8 cellular contexts compared by ENCODE assay signal in the genomic region with DNA sequence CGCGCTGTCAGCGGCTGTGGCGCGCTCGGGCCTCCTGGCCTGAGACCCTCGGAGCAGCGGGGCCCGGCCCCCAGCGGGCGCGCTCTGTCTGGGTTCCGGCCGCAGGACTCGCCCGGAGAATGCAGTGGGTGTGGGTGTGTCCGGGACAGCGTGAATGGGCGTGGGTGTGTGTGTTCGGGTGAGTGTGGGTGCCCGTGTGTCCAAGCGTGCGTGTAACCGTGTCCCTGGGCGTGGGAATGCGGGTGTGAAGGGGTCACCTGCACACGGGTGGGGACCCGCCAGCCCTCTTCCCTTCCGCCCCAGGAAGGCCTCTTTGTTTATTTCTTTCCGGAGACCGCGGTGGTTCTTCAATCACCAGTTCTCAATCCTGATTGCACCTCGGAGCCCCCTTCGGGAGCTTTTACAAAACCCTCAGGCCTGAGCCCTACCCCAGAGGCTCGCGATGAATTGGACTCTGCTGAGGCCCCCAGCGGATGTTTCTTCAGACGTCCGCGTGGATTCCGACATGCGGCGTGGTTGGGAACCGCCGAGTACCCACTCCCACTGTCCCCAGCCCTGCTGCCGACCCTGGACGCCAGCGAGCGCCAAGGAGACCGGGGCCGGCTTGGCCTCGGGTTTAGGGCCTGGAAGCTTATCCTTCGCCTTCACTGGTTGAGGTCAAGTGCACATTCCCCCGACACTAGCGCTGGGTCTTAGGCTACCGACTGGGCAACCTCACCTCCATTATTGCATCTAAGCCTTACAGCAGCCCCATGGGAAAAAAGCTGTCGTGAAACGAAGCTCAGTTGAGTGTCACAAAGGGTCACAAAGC. TPM values are rescaled to one million over a fixed set of nuclear protein-coding genes. Genes with fewer than 3 reads are reported as not detected.
A peak's percentile ranks its signal among the peaks of the same experiment; 100 is the strongest.
DNase-seq lines count a peak whose midpoint lies in the region; ATAC-seq, FAIRE-seq and TF ChIP-seq lines count a peak whose summit lies in the region.

No MANE protein-coding gene starts in this region.

- no TSS peak for BruUV-seq in Calu3 (replicated peaks; lab: Mats Ljungman, UMichigan)

- peak overlapping the region; percentile 98 to 99 for H3K4me2 ChIP-seq in H1 (ENCODE audit: insufficient read depth in 1 of 2, low read depth in 2 of 2, low read length in 2 of 2)

- no peak for TF ChIP-seq RAD21 in H1 (IDR thresholded peaks at IDR 0.05 in 1 of 2, conservative IDR thresholded peaks at IDR 0.05 in 1 of 2; ENCODE audit: low read depth in 2 of 2, low read length in 2 of 2)

- H3K4ac ChIP-seq in H1 (replicated peaks; ENCODE audit: insufficient read length, low read depth, low read length) = peak overlapping the region; percentile 98

- no peaks in the 10 kb centered on the region for H3K79me2 ChIP-seq in H1 (ENCODE audit: control insufficient read depth in 1 of 2, insufficient read depth in 2 of 2, low read length in 2 of 2)

- H3K4me1 ChIP-seq in H1 (replicated peaks in 1 of 4; ENCODE audit: control insufficient read depth in 3 of 4, insufficient read depth in 4 of 4, low read length in 3 of 4) = peaks cover 0 to 17% (median 11%) of the 10 kb centered on the region in 4 experiments; a peak in 5 of 7 replicates

- no peaks in the 10 kb centered on the region for H3K9me3 Mint-ChIP-seq in Calu3 (ENCODE audit: low read depth, unreplicated experiment)
- no peaks in the 10 kb centered on the region for H3K9me3 Mint-ChIP-seq in natural killer cell treated with Interleukin-12 subunit alpha and Interleukin-12 subunit beta and Interleukin-15 and Interleukin-18, amount 100 ng/mL, for 72 hours

- TF ChIP-seq POLR2A in H1 (IDR thresholded peaks at IDR 0.05; ENCODE audit: control extremely low read depth in 1 of 2, low read depth in 2 of 2, low read length in 2 of 2) = 0 out of 3 replicates have a peak, but pooled peaks of 1 of the 2 experiments have one; percentile 21

- peak overlapping the region; percentile 100 for H2BK20ac ChIP-seq in H1 (ENCODE audit: low read length)

- H4K8ac ChIP-seq in H1 (ENCODE audit: extremely low read depth, insufficient read depth, low read length) = peak overlapping the region; percentile 43

- POLR2A ChIA-PET in H1 (lab: Charles Lee; ENCODE audit: partially characterized antibody) = interaction anchor here (1.0 to 4.9 kb wide), 14 partner anchors 10 to 445 kb away, joined by 3 to 40 read pairs (median 14); a partner anchor contains a TSS

- TF ChIP-seq CTCF in Calu3 (IDR thresholded peaks at IDR 0.05; ENCODE audit: unreplicated experiment) = no peak
- no peak for TF ChIP-seq CTCF in H1 (IDR thresholded peaks at IDR 0.05; ENCODE audit: control extremely low read depth in 1 of 3, insufficient read depth in 1 of 3, low read depth in 1 of 3, low read length in 3 of 3)

- no peak overlapping the region for H3K27ac Mint-ChIP-seq in Calu3 (ENCODE audit: unreplicated experiment)
- no peak overlapping the region for H3K27ac Mint-ChIP-seq in natural killer cell treated with Interleukin-12 subunit alpha and Interleukin-12 subunit beta and Interleukin-15 and Interleukin-18, amount 100 ng/mL, for 72 hours

- 0 out of 2 replicates have a peak overlapping the region, but pooled peaks have one; percentile 46 for H3K27ac ChIP-seq in H1 (ENCODE audit: low read depth, low read length)

- intact Hi-C loops in Calu3 (cut with micrococcal nuclease; ENCODE audit: unreplicated experiment) = no loop called here

- peak in 1 of 2 donors; percentile 48 for ATAC-seq in natural killer cell treated with Interleukin-12 subunit alpha and Interleukin-12 subunit beta and Interleukin-15 and Interleukin-18, amount 100 ng/mL, for 72 hours

- H3K4me1 Mint-ChIP-seq in Calu3 (ENCODE audit: low read depth, unreplicated experiment) = peaks cover 14% of the 10 kb centered on the region
- peaks cover 2 to 5% of the 10 kb centered on the region in 2 donors for H3K4me1 Mint-ChIP-seq in natural killer cell treated with Interleukin-12 subunit alpha and Interleukin-12 subunit beta and Interleukin-15 and Interleukin-18, amount 100 ng/mL, for 72 hours (ENCODE audit: low read depth in 2 of 2)

- H3K79me1 ChIP-seq in H1 (ENCODE audit: low read depth, low read length) = no peaks in the 10 kb centered on the region

- H4K91ac ChIP-seq in H1 (replicated peaks; ENCODE audit: insufficient read length, low read length) = peak overlapping the region; percentile 100

- no peak overlapping the region for H3K14ac ChIP-seq in H1 (ENCODE audit: insufficient read length)

- no peaks in the 10 kb centered on the region for H4K20me1 ChIP-seq in H1 (replicated peaks in 1 of 2; ENCODE audit: control insufficient read depth in 1 of 2, insufficient read depth in 2 of 2, low read length in 2 of 2)

- H2BK12ac ChIP-seq in H1 (ENCODE audit: low read depth, low read length) = peak overlapping the region; percentile 99

- DNase-seq in Calu3 = peak; percentile 15
- no peak for DNase-seq in MG63
- peak in 1 of 2 experiments; percentile 71 for DNase-seq in H1 (ENCODE audit: low read depth in 1 of 2, low spot score in 2 of 2)
- no peak for DNase-seq in natural killer cell treated with Interleukin-12 subunit alpha and Interleukin-12 subunit beta and Interleukin-15 and Interleukin-18, amount 100 ng/mL, for 72 hours (ENCODE audit: low spot score)
- DNase-seq in dermis blood vessel endothelial cell = no peak
- DNase-seq in cerebellar nuclear complex (lab: John Stamatoyannopoulos, UW) = no peak
- no peak for DNase-seq in HUDEP-2 (lab: John Stamatoyannopoulos, UW; ENCODE audit: unreplicated experiment in 76 of 76)
- DNase-seq in urothelium cell line (ENCODE audit: low spot score) = no peak

- H3K27me3 ChIP-seq in MG63 (peaks cover 15% of the 10 kb centered on the region), H1 (replicated peaks in 1 of 4; ENCODE audit: control insufficient read depth in 3 of 4, extremely low read depth in 1 of 4, insufficient read depth in 3 of 4, low read length in 3 of 4) (peaks cover 0 to 22% (median 17%) of the 10 kb centered on the region in 4 experiments; a peak in 6 of 7 replicates)

- peak overlapping the region in 3 of 4 experiments; percentile 39 to 71 (median 48); a peak in 6 of 7 replicates for H3K9ac ChIP-seq in H1 (replicated peaks in 1 of 4; ENCODE audit: extremely low read depth in 1 of 4, low read depth in 3 of 4, low read length in 3 of 4)

- H4K5ac ChIP-seq in H1 (ENCODE audit: insufficient read length, low read depth, low read length) = peak overlapping the region; percentile 82

- H3K9me3 ChIP-seq in MG63 = no peaks in the 10 kb centered on the region
- H3K9me3 ChIP-seq in H1 (ENCODE audit: insufficient read depth in 2 of 2, low read depth in 1 of 2, low read length in 1 of 2) = no peaks in the 10 kb centered on the region

- H2BK120ac ChIP-seq in H1 (replicated peaks; ENCODE audit: low read depth, low read length) = peak overlapping the region; percentile 84

- no peak for TF ChIP-seq EP300 in H1 (IDR thresholded peaks at IDR 0.05; ENCODE audit: borderline replicate concordance in 1 of 2, low read depth in 2 of 2, low read length in 2 of 2)

- FAIRE-seq in H1 (lab: Jason Lieb, UNC) (no peak), urothelium cell line (lab: Jason Lieb, UNC) (no peak)

- no peaks in the 10 kb centered on the region for H3K36me3 ChIP-seq in MG63
- H3K36me3 ChIP-seq in H1 (ENCODE audit: control insufficient read depth in 2 of 4, insufficient read depth in 4 of 4, low read length in 3 of 4) = no peaks in the 10 kb centered on the region

- peaks cover 36% of the 10 kb centered on the region for H3K27me3 Mint-ChIP-seq in Calu3 (ENCODE audit: unreplicated experiment)
- peaks cover 39 to 42% of the 10 kb centered on the region in 2 donors for H3K27me3 Mint-ChIP-seq in natural killer cell treated with Interleukin-12 subunit alpha and Interleukin-12 subunit beta and Interleukin-15 and Interleukin-18, amount 100 ng/mL, for 72 hours

- peak overlapping the region; percentile 32 for H3K4me3 ChIP-seq in MG63
- H3K4me3 ChIP-seq in H1 (ENCODE audit: extremely low read depth in 1 of 4, insufficient read depth in 2 of 4, low read depth in 3 of 4, low read length in 4 of 4) = peak overlapping the region; percentile 62 to 67 (median 66)

- peak overlapping the region; percentile 74 for H3K4me3 Mint-ChIP-seq in Calu3 (ENCODE audit: low read depth, unreplicated experiment)
- H3K4me3 Mint-ChIP-seq in natural killer cell treated with Interleukin-12 subunit alpha and Interleukin-12 subunit beta and Interleukin-15 and Interleukin-18, amount 100 ng/mL, for 72 hours = peak overlapping the region; percentile 25

- H2AFZ ChIP-seq in H1 (ENCODE audit: low read length) = peak overlapping the region; percentile 72; the same call in 1 of the 2 replicates

- CTCF ChIA-PET in Calu3 (lab: Charles Lee) = no interaction called here
- CTCF ChIA-PET in H1 (lab: Charles Lee; ENCODE audit: partially characterized antibody) = interaction anchor here (0.6 to 8.5 kb wide), 12 partner anchors 8 to 447 kb away, joined by 3 to 74 read pairs (median 5); no protein-coding TSS in a partner anchor

- peaks cover 12% of the 10 kb centered on the region for H3K23me2 ChIP-seq in H1 (ENCODE audit: low read depth, low read length)

- WGBS in H1 (ENCODE audit: extremely low coverage in 1 of 2, insufficient coverage in 1 of 2, insufficient read length in 1 of 2, insufficient replicate concordance in 2 of 2, low coverage in 1 of 2, low lambda C conversion rate in 2 of 2, missing lambda C conversion rate in 1 of 2), 2 experiments = 2% methylated on average over 58 of the region's 58 CpGs; no CpG with 5 or more reads in 1 of the 2 experiments

- no peak overlapping the region for H3K23ac ChIP-seq in H1 (ENCODE audit: insufficient read length)

- H2BK5ac ChIP-seq in H1 (ENCODE audit: low read depth, low read length) = peak overlapping the region; percentile 98; the same call in 1 of the 2 replicates

- peak overlapping the region; percentile 94; the same call in 1 of the 2 replicates for H2BK15ac ChIP-seq in H1 (ENCODE audit: low read length)

- peak overlapping the region; percentile 98 for H3K18ac ChIP-seq in H1 (ENCODE audit: extremely low read depth, low read length)

- 0 out of 2 replicates have a peak overlapping the region, but pooled peaks have one; percentile 28 for H2AK5ac ChIP-seq in H1 (ENCODE audit: low read depth, low read length)

- peaks cover 15% of the 10 kb centered on the region for H3K36me3 Mint-ChIP-seq in Calu3 (ENCODE audit: insufficient read depth, unreplicated experiment)
- no peaks in the 10 kb centered on the region for H3K36me3 Mint-ChIP-seq in natural killer cell treated with Interleukin-12 subunit alpha and Interleukin-12 subunit beta and Interleukin-15 and Interleukin-18, amount 100 ng/mL, for 72 hours

- H3K56ac ChIP-seq in H1 (replicated peaks; ENCODE audit: insufficient read length, low read depth, low read length) = peak overlapping the region; percentile 60

RNA-seq across cellular contexts. Expression of a gene that starts 19.3 kb away (rescaled TPM):
- total RNA-seq in Calu3 (2022) (5.5 and 14.7 TPM in 2 replicates), dermis blood vessel endothelial cell (1.1 and 3.9 TPM in 2 replicates)
- total RNA-seq in MG63 (2014; rRNA removed; shearing (Covaris generic); ENCODE audit: low replicate concordance) = 0.69 TPM in 1 of 2 replicates, not detected in the other
- 3.2 and 3.3 TPM in 2 replicates for total RNA-seq in H1 (2021; fragmentation: NEBNext Ultra II Directional; extraction: Animal tissue kit (Norgen Biotek cat#: 25700))
- polyA plus RNA-seq in H1 (2011; rRNA removed) = 0.54 and 0.80 TPM in 2 replicates
- 0.63 TPM for polyA plus RNA-seq in H1 (2011; cell fraction: cytosol; rRNA removed)
- 1.2 TPM for polyA plus RNA-seq in H1 (2011; cell fraction: nucleus; rRNA removed)
- 0.92 to 1.7 TPM (median 1.5 TPM) in 4 replicates for polyA plus RNA-seq in H1 (2012, experiment 1 of 2)
- polyA plus RNA-seq in H1 (2012, experiment 2 of 2) = 0.21 TPM
- 3.9 TPM for polyA plus RNA-seq in H1 (2013, experiment 1 of 2)
- polyA plus RNA-seq in H1 (2013, experiment 2 of 2) = 4.0 TPM
- polyA minus RNA-seq in H1 (2011; rRNA and poly(A)+ RNA removed) = 0.85 and 1.2 TPM in 2 replicates
- polyA minus RNA-seq in H1 (2011; cell fraction: cytosol; rRNA and poly(A)+ RNA removed) = 0.51 TPM
- 2.9 TPM for polyA minus RNA-seq in H1 (2011; cell fraction: nucleus; rRNA and poly(A)+ RNA removed)
- not detected for total RNA-seq in natural killer cell treated with Interleukin-12 subunit alpha and Interleukin-12 subunit beta and Interleukin-15 and Interleukin-18, amount 100 ng/mL, for 72 hours
